ENCODE assay signal across 20 cellular contexts in the genomic region with DNA sequence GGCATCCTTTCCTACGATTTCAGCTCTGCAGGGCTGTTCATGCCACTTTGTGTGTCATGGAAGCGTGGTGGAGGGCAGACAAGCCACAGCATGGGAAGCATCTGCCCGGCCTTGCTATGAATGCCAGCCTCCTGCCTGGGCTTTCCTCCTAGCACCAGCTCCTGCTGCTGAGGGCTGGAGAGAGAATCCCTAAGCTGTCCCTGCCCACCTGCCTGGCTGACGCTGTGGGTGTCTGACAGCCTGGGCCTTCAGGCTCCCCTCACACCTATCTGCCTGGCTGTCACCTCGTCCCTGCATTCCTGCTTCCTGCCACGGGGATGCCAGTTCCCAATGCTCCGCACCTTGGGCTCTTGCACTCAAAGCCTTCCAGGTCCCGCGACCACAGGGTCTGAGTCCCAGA.
"Had no signal": no experiment of that assay in that cellular context is flagged by ENCODE, and none has a peak within 500 bp of the region (broad histone marks: within the 10 kb centered on the region; RNA-seq: fewer than 3 reads in every experiment).

No MANE protein-coding gene starts in this region.

- FAIRE-seq: kidney had no signal

- ATAC-seq: gastrocnemius medialis; naive thymus-derived CD8-positive, alpha-beta T cell; right cardiac atrium; stimulated activated memory B cell treated with anti-CD40 and anti-IgM and Interleukin-4, amounts not matched to agents 10 μg/mL and 1 μg/mL and 100 μg/mL, for 72 hours; stimulated activated naive CD8-positive, alpha-beta T cell treated with anti-CD3 and anti-CD28 coated beads, Interleukin-15, Interleukin-2, amounts not matched to agents 100 U/mL and 50 U/mL, for 24 hours had no signal

- H3K27me3 Mint-ChIP-seq: stimulated activated memory B cell treated with anti-CD40 and anti-IgM and Interleukin-4, amounts not matched to agents 10 μg/mL and 1 μg/mL and 100 μg/mL, for 72 hours had no signal

- H3K9ac ChIP-seq: parathyroid adenoma had no signal

- H3K27ac Mint-ChIP-seq: naive thymus-derived CD8-positive, alpha-beta T cell; stimulated activated memory B cell treated with anti-CD40 and anti-IgM and Interleukin-4, amounts not matched to agents 10 μg/mL and 1 μg/mL and 100 μg/mL, for 72 hours had no signal

- H3K27me3 ChIP-seq: dorsolateral prefrontal cortex, gastrocnemius medialis, neutrophil, sigmoid colon, testis, tibial artery had no signal

- DNase-seq: effector CD4-positive, alpha-beta T cell; foreskin fibroblast; gastrocnemius medialis; kidney; mesenchymal stem cell; midbrain; naive thymus-derived CD8-positive, alpha-beta T cell; right cardiac atrium; sigmoid colon; stimulated activated CD4-positive, alpha-beta T cell treated with anti-CD3 and anti-CD28 coated beads, Interleukin-4, amount 100 ng/mL, for 4 hours; tibial artery had no signal

- H3K4me1 Mint-ChIP-seq: central memory CD8-positive, alpha-beta T cell; naive thymus-derived CD8-positive, alpha-beta T cell; stimulated activated memory B cell treated with anti-CD40 and anti-IgM and Interleukin-4, amounts not matched to agents 10 μg/mL and 1 μg/mL and 100 μg/mL, for 72 hours had no signal

- H3K4me3 Mint-ChIP-seq: central memory CD8-positive, alpha-beta T cell; naive thymus-derived CD8-positive, alpha-beta T cell; stimulated activated memory B cell treated with anti-CD40 and anti-IgM and Interleukin-4, amounts not matched to agents 10 μg/mL and 1 μg/mL and 100 μg/mL, for 72 hours; type B pancreatic cell had no signal

- H3K9me3 Mint-ChIP-seq: central memory CD8-positive, alpha-beta T cell; naive thymus-derived CD8-positive, alpha-beta T cell; stimulated activated memory B cell treated with anti-CD40 and anti-IgM and Interleukin-4, amounts not matched to agents 10 μg/mL and 1 μg/mL and 100 μg/mL, for 72 hours; type B pancreatic cell had no signal

- H3K9me3 ChIP-seq: gastrocnemius medialis, neutrophil, prostate gland, sigmoid colon, testis, tibial artery had no signal

- H2AFZ ChIP-seq: parathyroid adenoma had no signal

- H3K4me3 ChIP-seq: dorsolateral prefrontal cortex, gastrocnemius medialis, prostate gland, sigmoid colon, testis, tibial artery had no signal

- H3K36me3 Mint-ChIP-seq: naive thymus-derived CD8-positive, alpha-beta T cell; stimulated activated memory B cell treated with anti-CD40 and anti-IgM and Interleukin-4, amounts not matched to agents 10 μg/mL and 1 μg/mL and 100 μg/mL, for 72 hours; type B pancreatic cell had no signal

- H3K36me3 ChIP-seq: gastrocnemius medialis, neutrophil, prostate gland, sigmoid colon, tibial artery had no signal

- H3K4me1 ChIP-seq: gastrocnemius medialis, parathyroid adenoma had no signal

- H3K79me2 ChIP-seq: parathyroid adenoma had no signal

- H3K27ac ChIP-seq: dorsolateral prefrontal cortex, gastrocnemius medialis, neutrophil, parathyroid adenoma, prostate gland, sigmoid colon, testis, tibial artery had no signal
